In the genomic region with DNA sequence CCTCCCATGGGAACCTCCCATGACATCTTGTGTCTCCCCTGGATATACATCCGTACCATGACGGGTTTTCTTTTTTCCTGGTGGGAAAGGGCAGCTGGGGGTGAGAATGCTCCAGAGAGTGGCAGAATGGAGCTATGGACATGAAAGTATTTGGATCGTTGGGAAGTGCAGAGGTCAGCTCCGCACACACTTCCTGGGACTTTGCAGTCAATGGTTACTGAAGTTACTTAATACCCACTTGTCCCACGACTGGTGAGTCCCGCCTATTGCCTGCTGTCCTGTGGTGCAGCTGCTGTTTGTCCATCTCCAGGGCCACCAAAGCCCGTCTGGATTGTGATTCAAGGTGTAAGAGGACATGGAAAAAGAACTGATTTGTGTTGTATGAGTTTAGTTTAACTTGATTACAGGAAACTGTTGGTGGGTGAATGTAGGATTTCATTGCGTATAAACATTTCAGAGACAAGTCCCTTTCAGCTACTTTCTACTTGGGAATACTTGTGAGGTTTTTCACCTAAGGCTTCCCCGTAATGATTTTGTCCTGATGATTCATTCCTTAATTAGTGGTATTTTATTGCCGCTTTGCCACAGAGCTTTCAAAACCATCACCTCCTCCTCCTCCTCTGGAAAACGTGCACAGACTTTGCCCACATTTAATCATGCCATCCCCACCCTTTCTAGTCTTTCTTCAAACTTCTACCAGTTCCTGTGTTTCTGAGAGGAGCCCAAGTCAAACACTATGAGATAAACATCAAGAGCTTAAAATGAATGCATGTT, we compare ENCODE assay signal across 16 cellular contexts.
"Had no signal": no experiment of that assay in that cellular context is flagged by ENCODE, and none has a peak within 500 bp of the region (broad histone marks: within the 10 kb centered on the region; RNA-seq: fewer than 3 reads in every experiment).

No MANE protein-coding gene starts in this region.

- H3K4me1 ChIP-seq: left lung, tibial nerve, uterus had no signal

- ATAC-seq: activated CD4-positive, CD25-positive, alpha-beta regulatory T cell treated with anti-CD3 and anti-CD28 coated beads, Interleukin-2, amount 50 U/mL, for 24 hours; activated CD8-positive, alpha-beta memory T cell treated with anti-CD3 and anti-CD28 coated beads, Interleukin-2, amount 10 ng/mL, durations not matched to agents 7 days and 5 days; left lung; naive thymus-derived CD8-positive, alpha-beta T cell had no signal

- H3K27me3 ChIP-seq: left lung, tibial nerve, uterus had no signal

- H3K27ac ChIP-seq: left lung, tibial nerve, uterus had no signal

- H3K9me3 ChIP-seq: left lung, tibial nerve, uterus had no signal

- H3K4me3 ChIP-seq: left lung, lung, tibial nerve, uterus had no signal

- DNase-seq: activated CD4-positive, alpha-beta memory T cell treated with anti-CD3 and anti-CD28 coated beads, Interleukin-2, amount 10 ng/mL, durations not matched to agents 7 days and 5 days; activated CD4-positive, alpha-beta T cell treated with anti-CD3 and anti-CD28 coated beads, Interleukin-2, amount 10 ng/mL, durations not matched to agents 24 days and 14 days; activated CD8-positive, alpha-beta memory T cell treated with anti-CD3 and anti-CD28 coated beads, Interleukin-2, amount 10 ng/mL, durations not matched to agents 7 days and 5 days; activated naive CD4-positive, alpha-beta T cell treated with Interleukin-2 at 50 U/mL for 16 hours; activated T-cell treated with anti-CD3 and anti-CD28 coated beads for 4 hours; foreskin melanocyte; hippocampal formation; kidney glomerular epithelial cell; left lung; naive thymus-derived CD8-positive, alpha-beta T cell; stimulated activated CD4-positive, alpha-beta T cell treated with anti-CD3 and anti-CD28 coated beads, Interleukin-4, amount 100 ng/mL, for 24 hours; T1000; uterus had no signal

- H3K36me3 ChIP-seq: left lung, tibial nerve, uterus had no signal
